In the genomic region with DNA sequence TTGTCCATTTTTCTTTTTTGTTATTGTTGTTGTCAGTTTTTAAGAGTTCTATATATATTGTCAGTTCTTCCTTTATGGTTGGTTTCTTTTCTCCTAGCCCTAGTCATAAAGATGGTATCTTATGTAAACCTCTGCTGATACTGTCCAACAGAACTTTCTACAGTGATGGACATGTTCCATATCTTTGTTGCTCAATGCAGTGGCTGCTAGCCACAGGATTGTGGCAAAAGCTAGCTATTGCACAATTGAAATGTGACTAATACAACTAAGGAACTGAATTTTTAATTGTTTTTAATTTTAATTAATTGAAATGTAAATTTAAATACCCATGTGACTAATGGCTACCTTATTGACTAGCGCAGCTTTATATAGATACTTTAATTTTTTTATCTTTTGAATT, we compare ENCODE assay signal across 12 cellular contexts.
DNase-seq lines count a peak whose midpoint lies in the region; ATAC-seq and TF ChIP-seq lines count a peak whose summit lies in the region.
"Had no signal": no experiment of that assay in that cellular context is flagged by ENCODE, and none has a peak within 500 bp of the region (broad histone marks: within the 10 kb centered on the region; RNA-seq: fewer than 3 reads in every experiment).

No MANE protein-coding gene starts in this region.

- intact Hi-C loops in activated T-helper 1 cell treated with anti-CD3 and anti-CD28 coated beads, Interleukin-12 subunit alpha, Interleukin-12 subunit beta, Interleukin-2, Interleukin-4 antibody, amounts not matched to agents 30 ng/mL and 10 ng/mL and 1 ng/mL, durations not matched to agents 14 hours and 24 hours and 36 hours (cut with micrococcal nuclease): no loop called here

- no peak for TF ChIP-seq CTCF in choroid plexus epithelial cell (conservative IDR thresholded peaks at IDR 0.05; ENCODE audit: low read depth, low read length)

- no peaks in the 10 kb centered on the region for H3K4me1 Mint-ChIP-seq in activated T-helper 1 cell treated with anti-CD3 and anti-CD28 coated beads, Interleukin-12 subunit alpha, Interleukin-12 subunit beta, Interleukin-2, Interleukin-4 antibody, amounts not matched to agents 30 ng/mL and 10 ng/mL and 1 ng/mL, durations not matched to agents 14 hours and 24 hours and 36 hours (ENCODE audit: low read depth)
- H3K4me1 Mint-ChIP-seq: activated CD4-positive, alpha-beta T cell treated with anti-CD3 and anti-CD28 coated beads, Interleukin-2, amount 10 ng/mL, durations not matched to agents 7 days and 5 days; memory B cell had no signal

- ATAC-seq in activated naive CD4-positive, alpha-beta T cell treated with anti-CD3 and anti-CD28 coated beads, Interleukin-2, amount 50 U/mL, for 72 hours: no peak

- H3K4me3 Mint-ChIP-seq in activated T-helper 1 cell treated with anti-CD3 and anti-CD28 coated beads, Interleukin-12 subunit alpha, Interleukin-12 subunit beta, Interleukin-2, Interleukin-4 antibody, amounts not matched to agents 30 ng/mL and 10 ng/mL and 1 ng/mL, durations not matched to agents 14 hours and 24 hours and 36 hours: no peak overlapping the region
- H3K4me3 Mint-ChIP-seq: activated CD4-positive, alpha-beta T cell treated with anti-CD3 and anti-CD28 coated beads, Interleukin-2, amount 10 ng/mL, durations not matched to agents 7 days and 5 days; activated naive CD8-positive, alpha-beta T cell; memory B cell had no signal

- H3K4me3 ChIP-seq in choroid plexus epithelial cell (ENCODE audit: low read depth, low read length): no peak overlapping the region

- H3K36me3 Mint-ChIP-seq in activated naive CD4-positive, alpha-beta T cell treated with anti-CD3 and anti-CD28 coated beads, Interleukin-2, amount 50 U/mL, for 72 hours: no peaks in the 10 kb centered on the region
- H3K36me3 Mint-ChIP-seq in activated T-helper 1 cell treated with anti-CD3 and anti-CD28 coated beads, Interleukin-12 subunit alpha, Interleukin-12 subunit beta, Interleukin-2, Interleukin-4 antibody, amounts not matched to agents 30 ng/mL and 10 ng/mL and 1 ng/mL, durations not matched to agents 14 hours and 24 hours and 36 hours (ENCODE audit: low read depth): no peaks in the 10 kb centered on the region
- H3K36me3 Mint-ChIP-seq: activated naive CD8-positive, alpha-beta T cell; memory B cell had no signal

- H3K9me3 Mint-ChIP-seq in activated naive CD4-positive, alpha-beta T cell treated with anti-CD3 and anti-CD28 coated beads, Interleukin-2, amount 50 U/mL, for 72 hours: peaks cover 3 to 8% of the 10 kb centered on the region in 2 donors
- H3K9me3 Mint-ChIP-seq in activated T-helper 1 cell treated with anti-CD3 and anti-CD28 coated beads, Interleukin-12 subunit alpha, Interleukin-12 subunit beta, Interleukin-2, Interleukin-4 antibody, amounts not matched to agents 30 ng/mL and 10 ng/mL and 1 ng/mL, durations not matched to agents 14 hours and 24 hours and 36 hours: no peaks in the 10 kb centered on the region
- H3K9me3 Mint-ChIP-seq: activated CD4-positive, alpha-beta T cell treated with anti-CD3 and anti-CD28 coated beads, Interleukin-2, amount 10 ng/mL, durations not matched to agents 7 days and 5 days had no signal

- no peaks in the 10 kb centered on the region for H3K27me3 Mint-ChIP-seq in activated T-helper 1 cell treated with anti-CD3 and anti-CD28 coated beads, Interleukin-12 subunit alpha, Interleukin-12 subunit beta, Interleukin-2, Interleukin-4 antibody, amounts not matched to agents 30 ng/mL and 10 ng/mL and 1 ng/mL, durations not matched to agents 14 hours and 24 hours and 36 hours (ENCODE audit: insufficient read depth)
- H3K27me3 Mint-ChIP-seq: activated CD4-positive, alpha-beta T cell treated with anti-CD3 and anti-CD28 coated beads, Interleukin-2, amount 10 ng/mL, durations not matched to agents 7 days and 5 days; activated naive CD8-positive, alpha-beta T cell; memory B cell had no signal

- DNase-seq in GF-D8 (lab: John Stamatoyannopoulos, UW) (peak; percentile 55), NOMO-1 (lab: John Stamatoyannopoulos, UW; ENCODE audit: unreplicated experiment in 2 of 2) (peak; percentile 60 to 88), choroid plexus epithelial cell (ENCODE audit: low read depth) (peak; percentile 84), non-pigmented ciliary epithelial cell (ENCODE audit: low read depth) (peak; percentile 41)
- DNase-seq in stimulated activated CD4-positive, alpha-beta T cell treated with anti-CD3 and anti-CD28 coated beads, Interleukin-4, amount 100 ng/mL, for 24 hours: no peak
- no peak for DNase-seq in activated naive CD4-positive, alpha-beta T cell treated with anti-CD3 and anti-CD28 coated beads, Interleukin-2, amount 50 U/mL, for 72 hours (ENCODE audit: low spot score in 2 of 2)
- no peak for DNase-seq in activated T-cell treated with anti-CD3 and anti-CD28 coated beads, Interleukin-2, amount 50 U/mL, for 48 hours
- no peak for DNase-seq in activated T-helper 1 cell treated with anti-CD3 and anti-CD28 coated beads, Interleukin-12 subunit alpha, Interleukin-12 subunit beta, Interleukin-2, Interleukin-4 antibody, amounts not matched to agents 30 ng/mL and 10 ng/mL and 1 ng/mL, durations not matched to agents 14 hours and 24 hours and 36 hours (ENCODE audit: low spot score)
- DNase-seq: activated CD4-positive, alpha-beta T cell treated with anti-CD3 and anti-CD28 coated beads, Interleukin-2, amount 10 ng/mL, durations not matched to agents 7 days and 5 days; GOT3 had no signal

- H3K27ac Mint-ChIP-seq in activated naive CD4-positive, alpha-beta T cell treated with anti-CD3 and anti-CD28 coated beads, Interleukin-2, amount 50 U/mL, for 72 hours: no peak overlapping the region
- no peak overlapping the region for H3K27ac Mint-ChIP-seq in activated T-helper 1 cell treated with anti-CD3 and anti-CD28 coated beads, Interleukin-12 subunit alpha, Interleukin-12 subunit beta, Interleukin-2, Interleukin-4 antibody, amounts not matched to agents 30 ng/mL and 10 ng/mL and 1 ng/mL, durations not matched to agents 14 hours and 24 hours and 36 hours
- H3K27ac Mint-ChIP-seq: activated CD4-positive, alpha-beta T cell treated with anti-CD3 and anti-CD28 coated beads, Interleukin-2, amount 10 ng/mL, durations not matched to agents 7 days and 5 days; activated naive CD8-positive, alpha-beta T cell; memory B cell had no signal

Comparison
In these comparisons a context has a peak if more than half of its experiments do, and no peak if none do; other contexts are left out.
1. DNase-seq: peak in GF-D8 (single experiment), NOMO-1 (2 of 2), choroid plexus epithelial cell (single experiment) and non-pigmented ciliary epithelial cell (single experiment); none in stimulated activated CD4-positive, alpha-beta T cell treated with anti-CD3 and anti-CD28 coated beads, Interleukin-4, amount 100 ng/mL, for 24 hours (single experiment), activated naive CD4-positive, alpha-beta T cell treated with anti-CD3 and anti-CD28 coated beads, Interleukin-2, amount 50 U/mL, for 72 hours (0 of 2), activated T-cell treated with anti-CD3 and anti-CD28 coated beads, Interleukin-2, amount 50 U/mL, for 48 hours (0 of 2) and activated T-helper 1 cell treated with anti-CD3 and anti-CD28 coated beads, Interleukin-12 subunit alpha, Interleukin-12 subunit beta, Interleukin-2, Interleukin-4 antibody, amounts not matched to agents 30 ng/mL and 10 ng/mL and 1 ng/mL, durations not matched to agents 14 hours and 24 hours and 36 hours (single experiment).